Comparison of ENCODE assay signal across 31 cellular contexts in genomic region chr19:11397089-11397610, GRCh38. TPM values are rescaled to one million over a fixed set of nuclear protein-coding genes. Genes with fewer than 3 reads are reported as not detected.
"Had no signal": no experiment of that assay in that cellular context is flagged by ENCODE, and none has a peak within 500 bp of the region (broad histone marks: within the 10 kb centered on the region; RNA-seq: fewer than 3 reads in every experiment).

No MANE protein-coding gene starts in this region.

- H3K27me3 ChIP-seq: adrenal gland, body of pancreas, breast epithelium had no signal

- H3K4me1 ChIP-seq: adrenal gland, body of pancreas, breast epithelium had no signal

- ATAC-seq: activated CD8-positive, alpha-beta T cell treated with anti-CD3 and anti-CD28 coated beads for 36 hours; activated naive CD4-positive, alpha-beta T cell treated with anti-CD3 and anti-CD28 coated beads, Interleukin-2, amount 50 U/mL, for 72 hours; activated T-cell treated with anti-CD3 and anti-CD28 coated beads, Interleukin-2, amount 50 U/mL, for 72 hours; body of pancreas had no signal

- FAIRE-seq: astrocyte had no signal

- H3K36me3 ChIP-seq: adrenal gland, breast epithelium had no signal

- H3K9me3 ChIP-seq: adrenal gland, body of pancreas, breast epithelium had no signal

- H3K4me3 ChIP-seq: adrenal gland, body of pancreas, breast epithelium had no signal

- DNase-seq: activated B cell treated with CpG ODN at 0.5 μM for 24 hours; activated CD4-positive, alpha-beta T cell treated with anti-CD3 and anti-CD28 coated beads for 4 hours; activated CD4-positive, CD25-positive, alpha-beta regulatory T cell treated with anti-CD3 and anti-CD28 coated beads, Interleukin-2, amount 50 U/mL, for 72 hours; activated CD8-positive, alpha-beta T cell treated with anti-CD3 and anti-CD28 coated beads for 36 hours; activated gamma-delta T cell; activated naive CD4-positive, alpha-beta T cell treated with Interleukin-2 at 50 U/mL for 16 hours; activated T-cell treated with anti-CD3 and anti-CD28 coated beads, Interleukin-2, amount 50 U/mL, for 1 hour; activated T-cell treated with anti-CD3 and anti-CD28 coated beads, Interleukin-2, amount 50 U/mL, for 72 hours; adrenal gland; body of pancreas; MM.1S; MV-4-11; NCI-H1092; NCI-H1436 treated with DMSO at 0.1 percent for 48 hours; NCI-H1694 treated with DMSO at 0.1 percent for 48 hours; NCI-H2029; NCI-H345; NCI-H526; NCI-H748 treated with DMSO at 0.1 percent for 48 hours; NK-92 treated with Interleukin-12 subunit alpha and Interleukin-12 subunit beta, amount 100 ng/mL, for 24 hours; Right ventricle myocardium superior; SW 1271; T-helper 1 cell; T-helper 2 cell; T-helper 9 cell had no signal

- H3K27ac ChIP-seq: adrenal gland, body of pancreas, breast epithelium, VCaP had no signal

RNA-seq across cellular contexts. Expression of gene RGL3, which starts 22.0 kb away (rescaled TPM):
- total RNA-seq: activated CD8-positive, alpha-beta memory T cell treated with anti-CD3 and anti-CD28 coated beads for 36 hours; activated CD8-positive, alpha-beta T cell treated with anti-CD3 and anti-CD28 coated beads for 36 hours; activated naive CD4-positive, alpha-beta T cell treated with anti-CD3 and anti-CD28 coated beads, Interleukin-2, amount 50 U/mL, for 72 hours; activated T-cell treated with anti-CD3 and anti-CD28 coated beads, Interleukin-2, amount 50 U/mL, for 72 hours; activated T-helper 2 cell treated with anti-CD3 and anti-CD28 coated beads, Interferon-gamma antibody, Interleukin-2, Interleukin-4, amounts not matched to agents 10 μg/mL and 5 μg/mL and 100 μg/mL, durations not matched to agents 14 hours and 24 hours and 36 hours had no signal
